In genomic region chr2:184611221-184612085, GRCh38 we compare ENCODE assay signal across 8 cellular contexts. TPM values are rescaled to one million over a fixed set of nuclear protein-coding genes. Genes with fewer than 3 reads are reported as not detected.
A peak's percentile ranks its signal among the peaks of the same experiment; 100 is the strongest.
DNase-seq lines count a peak whose midpoint lies in the region; ATAC-seq and TF ChIP-seq lines count a peak whose summit lies in the region.

No MANE protein-coding gene starts in this region.

- DNase-seq in left ventricle myocardium inferior, result no peak
- no peak for DNase-seq in Right ventricle myocardium inferior (ENCODE audit: missing footprints)
- DNase-seq in fibroblast of peridontal ligament (ENCODE audit: extremely low read depth), result peak; percentile 79
- no peak for DNase-seq in foreskin melanocyte
- DNase-seq in DMS79 (lab: John Stamatoyannopoulos, UW), result no peak
- DNase-seq in tibial artery, result no peak
- DNase-seq in GF-D8 (lab: John Stamatoyannopoulos, UW), result no peak

- TF ChIP-seq CTCF in left ventricle myocardium inferior (IDR thresholded peaks at IDR 0.05; ENCODE audit: borderline replicate concordance) (peak; percentile 23), OCI-LY1 (IDR thresholded peaks at IDR 0.05; ENCODE audit: low read length) (peak; percentile 50), tibial artery (IDR thresholded peaks at IDR 0.05) (peak in 1 of 2 experiments; percentile 10)

- no peaks in the 10 kb centered on the region for H3K4me1 ChIP-seq in left ventricle myocardium inferior
- peaks cover 3% of the 10 kb centered on the region for H3K4me1 ChIP-seq in OCI-LY1 (ENCODE audit: insufficient read depth, low read length, severe bottlenecking)
- no peaks in the 10 kb centered on the region for H3K4me1 ChIP-seq in tibial artery

- no peak overlapping the region for H3K4me2 ChIP-seq in OCI-LY1 (ENCODE audit: low read length)

- H3K9me2 ChIP-seq in OCI-LY1 (ENCODE audit: low read depth, low read length), result no peaks in the 10 kb centered on the region

- H4K20me1 ChIP-seq in OCI-LY1 (ENCODE audit: insufficient read depth, low read length), result no peaks in the 10 kb centered on the region

- no peaks in the 10 kb centered on the region for H3K36me3 ChIP-seq in left ventricle myocardium inferior
- peaks cover 87% of the 10 kb centered on the region for H3K36me3 ChIP-seq in OCI-LY1 (ENCODE audit: insufficient read depth, low read length)
- no peaks in the 10 kb centered on the region for H3K36me3 ChIP-seq in tibial artery

- H3K9me3 ChIP-seq in left ventricle myocardium inferior (replicated peaks) (peaks cover 21% of the 10 kb centered on the region), OCI-LY1 (ENCODE audit: low read length) (peaks cover 24% of the 10 kb centered on the region), tibial artery (peaks cover 0 to 5% (median 0%) of the 10 kb centered on the region in 3 donors)

- no peaks in the 10 kb centered on the region; the same call in 1 of the 2 replicates for H3F3A ChIP-seq in OCI-LY1 (ENCODE audit: insufficient read depth, low read length)

- H3K9ac ChIP-seq in OCI-LY1 (ENCODE audit: low read length), result no peak overlapping the region

- H3K27me3 ChIP-seq in left ventricle myocardium inferior (ENCODE audit: low read depth) (no peaks in the 10 kb centered on the region), OCI-LY1 (ENCODE audit: insufficient read depth, low read length) (no peaks in the 10 kb centered on the region), tibial artery (no peaks in the 10 kb centered on the region)

- no peak overlapping the region for H3K4me3 ChIP-seq in left ventricle myocardium inferior
- H3K4me3 ChIP-seq in OCI-LY1 (ENCODE audit: low read depth, low read length, poor library complexity, severe bottlenecking), result no peak overlapping the region
- no peak overlapping the region for H3K4me3 ChIP-seq in tibial artery

- intact Hi-C loops in left ventricle myocardium inferior (cut with micrococcal nuclease) (no loop called here), Right ventricle myocardium inferior (cut with DNase I) (no loop called here), tibial artery (cut with DNase I; ENCODE audit: low total_unique reads) (no loop called here)

- ATAC-seq in Right ventricle myocardium inferior, result no peak

- H3K79me2 ChIP-seq in OCI-LY1 (ENCODE audit: insufficient read depth, low read length), result peaks cover 99% of the 10 kb centered on the region

- H2AFZ ChIP-seq in OCI-LY1 (ENCODE audit: low read length), result no peak overlapping the region

- H3K27ac ChIP-seq in left ventricle myocardium inferior (replicated peaks) (no peak overlapping the region), OCI-LY1 (ENCODE audit: low read depth, low read length, poor library complexity, severe bottlenecking) (no peak overlapping the region), tibial artery (no peak overlapping the region)

RNA-seq across cellular contexts. Expression of gene ZNF804A, which starts 13.1 kb away (rescaled TPM):
- total RNA-seq in left ventricle myocardium inferior (not detected), Right ventricle myocardium inferior (0.05 TPM)
